17 cellular contexts compared by ENCODE assay signal in the genomic region with DNA sequence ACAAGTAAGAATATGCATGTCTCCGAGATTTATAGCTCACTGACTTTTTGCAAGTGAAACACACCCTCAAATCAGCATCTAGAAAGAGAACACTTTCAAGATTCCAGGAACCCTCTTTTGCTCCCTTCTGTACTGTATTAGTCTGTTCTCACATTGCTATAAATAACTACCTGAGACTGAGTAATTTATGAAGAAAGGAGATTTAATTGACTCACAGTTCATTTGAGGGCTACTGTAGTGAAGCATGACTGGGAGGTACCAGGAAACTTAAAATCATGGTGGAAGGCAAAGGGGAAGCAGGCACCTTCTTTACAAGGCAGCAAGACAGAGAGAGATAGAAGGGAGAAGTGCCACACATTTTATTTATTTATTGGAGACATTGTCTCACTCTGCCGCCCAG.
"Had no signal": no experiment of that assay in that cellular context is flagged by ENCODE, and none has a peak within 500 bp of the region (broad histone marks: within the 10 kb centered on the region; RNA-seq: fewer than 3 reads in every experiment).

No MANE protein-coding gene starts in this region.

- H3K4me3 ChIP-seq: ascending aorta, dorsolateral prefrontal cortex, esophagus muscularis mucosa, heart left ventricle, left ventricle myocardium inferior, prostate gland, testis, upper lobe of right lung had no signal

- DNase-seq: activated CD4-positive, CD25-positive, alpha-beta regulatory T cell; dorsolateral prefrontal cortex; heart left ventricle; left ventricle myocardium inferior; occipital lobe; SHP77 treated with DMSO at 0.1 percent for 48 hours; stimulated activated CD4-positive, alpha-beta T cell treated with anti-CD3 and anti-CD28 coated beads, Interleukin-2, amount 100 ng/mL, for 24 hours; stimulated activated naive CD4-positive, alpha-beta T cell treated with Interleukin-2 at 50 U/mL for 16 hours; testis; upper lobe of right lung had no signal

- ATAC-seq: heart left ventricle, sciatic nerve, upper lobe of right lung had no signal

- H3K9me3 Mint-ChIP-seq: memory B cell; nephron; T-helper 1 cell treated with Interleukin-12 subunit alpha and Interleukin-12 subunit beta and Interleukin-4 antibody, amounts not matched to agents 30 μg/mL and 1 μg/mL, for 36 hours had no signal

- H3K9me3 ChIP-seq: ascending aorta, esophagus muscularis mucosa, heart left ventricle, left ventricle myocardium inferior, prostate gland, testis, upper lobe of right lung had no signal

- H3K4me1 Mint-ChIP-seq: memory B cell, nephron had no signal

- H3K27me3 ChIP-seq: ascending aorta, dorsolateral prefrontal cortex, esophagus muscularis mucosa, heart left ventricle, testis, upper lobe of right lung had no signal

- H3K27me3 Mint-ChIP-seq: memory B cell had no signal

- H3K27ac Mint-ChIP-seq: memory B cell; nephron; T-helper 1 cell treated with Interleukin-12 subunit alpha and Interleukin-12 subunit beta and Interleukin-4 antibody, amounts not matched to agents 30 μg/mL and 1 μg/mL, for 36 hours had no signal

- H3K27ac ChIP-seq: ascending aorta, dorsolateral prefrontal cortex, esophagus muscularis mucosa, heart left ventricle, left ventricle myocardium inferior, prostate gland, testis, upper lobe of right lung had no signal

- H3K4me1 ChIP-seq: ascending aorta, esophagus muscularis mucosa, prostate gland, testis, upper lobe of right lung had no signal

- H3K4me3 Mint-ChIP-seq: memory B cell; nephron; T-helper 1 cell treated with Interleukin-12 subunit alpha and Interleukin-12 subunit beta and Interleukin-4 antibody, amounts not matched to agents 30 μg/mL and 1 μg/mL, for 36 hours had no signal
